In genomic region chr1:4101434-4102150, GRCh38 we compare ENCODE assay signal across 1 cellular context.
TF ChIP-seq lines count a peak whose summit lies in the region.

No MANE protein-coding gene starts in this region.

TF ChIP-seq in H1, 55 proteins besides CTCF, POLR2A, EP300 and RAD21:
- no peak for TF ChIP-seq POU5F1 (IDR thresholded peaks at IDR 0.05; ENCODE audit: low read depth, low read length)
- no peak for TF ChIP-seq ATF2 (IDR thresholded peaks at IDR 0.05; ENCODE audit: low read length)
- no peak for TF ChIP-seq EZH2 (IDR thresholded peaks at IDR 0.05; ENCODE audit: low read depth, low read length, severe bottlenecking)
- no peak for TF ChIP-seq GTF2F1 (IDR thresholded peaks at IDR 0.05; ENCODE audit: borderline replicate concordance, low read depth, low read length)
- TF ChIP-seq BCL11A (IDR thresholded peaks at IDR 0.05; ENCODE audit: low read depth in 2 of 2, low read length in 2 of 2), result no peak
- TF ChIP-seq SAP30 (IDR thresholded peaks at IDR 0.05; ENCODE audit: insufficient read depth, insufficient replicate concordance, low read length), result no peak
- no peak for TF ChIP-seq TBP (IDR thresholded peaks at IDR 0.05; ENCODE audit: low read depth, low read length)
- no peak for TF ChIP-seq TCF12 (IDR thresholded peaks at IDR 0.05; ENCODE audit: low read depth, low read length)
- no peak for TF ChIP-seq CEBPB (IDR thresholded peaks at IDR 0.05; ENCODE audit: low read depth, low read length)
- no peak for TF ChIP-seq PHF8 (conservative IDR thresholded peaks at IDR 0.05; ENCODE audit: low read depth, low read length)
- TF ChIP-seq NRF1 (IDR thresholded peaks at IDR 0.05; ENCODE audit: low read depth, low read length), result no peak
TF ChIP-seq in H1: peak in this region for 0.
